Comparison of ENCODE assay signal across 10 cellular contexts in genomic region chr5:1293997-1294838, GRCh38. TPM values are rescaled to one million over a fixed set of nuclear protein-coding genes. Genes with fewer than 3 reads are reported as not detected.
DNase-seq lines count a peak whose midpoint lies in the region; ATAC-seq, FAIRE-seq and TF ChIP-seq lines count a peak whose summit lies in the region.
"Had no signal": no experiment of that assay in that cellular context is flagged by ENCODE, and none has a peak within 500 bp of the region (broad histone marks: within the 10 kb centered on the region; RNA-seq: fewer than 3 reads in every experiment).

No MANE protein-coding gene starts in this region.

- H3K36me3 ChIP-seq in A673 (ENCODE audit: insufficient read depth, low read length, poor library complexity, severe bottlenecking) (no peaks in the 10 kb centered on the region), ES-I3 (ENCODE audit: insufficient read depth, low read length) (no peaks in the 10 kb centered on the region), HepG2 (replicated peaks in 1 of 2; ENCODE audit: control insufficient read depth in 1 of 2, insufficient read depth in 2 of 2, low read length in 2 of 2) (no peaks in the 10 kb centered on the region)
- H3K36me3 ChIP-seq: transverse colon had no signal

- no peak for FAIRE-seq in HepG2 (lab: Jason Lieb, UNC)
- FAIRE-seq: keratinocyte had no signal

- H3K27me3 Mint-ChIP-seq in T-cell = no peaks in the 10 kb centered on the region
- peaks cover 12 to 35% of the 10 kb centered on the region in 2 donors for H3K27me3 Mint-ChIP-seq in effector memory CD8-positive, alpha-beta T cell

- ATAC-seq in T-cell (replicated peaks in 1 of 4) = peak; percentile 13 to 24 (median 18)
- peak; percentile 40 for ATAC-seq in HepG2
- ATAC-seq in GM19395 (IDR thresholded peaks at IDR 0.05; ENCODE audit: unreplicated experiment) = no peak
- no peak for ATAC-seq in HG03439 (IDR thresholded peaks at IDR 0.05; ENCODE audit: unreplicated experiment)
- ATAC-seq in effector memory CD8-positive, alpha-beta T cell (replicated peaks) = no peak
- no peak for ATAC-seq in GM21526 (IDR thresholded peaks at IDR 0.05; ENCODE audit: low FRiP score, unreplicated experiment)

- H3K27me3 ChIP-seq in A673 (replicated peaks; ENCODE audit: insufficient read depth, low read depth, low read length, poor library complexity) (no peaks in the 10 kb centered on the region), HepG2 (ENCODE audit: control insufficient read depth in 1 of 2, insufficient read depth in 2 of 2, low read length in 2 of 2) (peaks cover 9 to 34% of the 10 kb centered on the region in 2 experiments; a peak in 4 of 5 replicates)

- H3K36me3 Mint-ChIP-seq in T-cell = no peaks in the 10 kb centered on the region
- H3K36me3 Mint-ChIP-seq in effector memory CD8-positive, alpha-beta T cell (ENCODE audit: insufficient read depth) = no peaks in the 10 kb centered on the region

- TF ChIP-seq EP300 in HepG2 (IDR thresholded peaks at IDR 0.05; ENCODE audit: low read depth in 2 of 2, low read length in 2 of 2) (no peak), HepG2 (CRISPR knock-in tag; IDR thresholded peaks at IDR 0.05; ENCODE audit: borderline replicate concordance) (no peak)

- no peak for TF ChIP-seq POLR2A in HepG2 (IDR thresholded peaks at IDR 0.05; ENCODE audit: insufficient read depth in 1 of 2, low read depth in 2 of 2, low read length in 2 of 2)

- DNase-seq in A673 (ENCODE audit: low spot score) (no peak), T-cell (peak in 2 of 34 experiments; percentile 15 to 21), HepG2 (ENCODE audit: low spot score) (no peak)
- DNase-seq in effector memory CD8-positive, alpha-beta T cell = no peak

- no peaks in the 10 kb centered on the region for H3K79me2 ChIP-seq in HepG2 (ENCODE audit: insufficient read depth, low read length)

- no peak for TF ChIP-seq CTCF in A673 (conservative IDR thresholded peaks at IDR 0.05; ENCODE audit: low read depth, low read length)
- TF ChIP-seq CTCF in HepG2 (CRISPR knock-in tag; IDR thresholded peaks at IDR 0.05) = no peak

- POLR2A ChIA-PET in A673 (lab: Charles Lee; ENCODE audit: low non-redundant PET) = no interaction called here
- POLR2A ChIA-PET in T-cell (lab: Charles Lee) = interaction anchor here in 1 of 2 donors (0.5 kb wide), 1 partner anchor 25 kb away, joined by 4 read pairs; no protein-coding TSS in a partner anchor
- POLR2A ChIA-PET in HepG2 (lab: Yijun Ruan, JAX) = interaction anchor here (1.0 kb wide), 1 partner anchor 32 kb away, joined by 5 read pairs; no protein-coding TSS in a partner anchor

- H3K27ac Mint-ChIP-seq in T-cell = no peak overlapping the region
- no peak overlapping the region for H3K27ac Mint-ChIP-seq in effector memory CD8-positive, alpha-beta T cell

- peak overlapping the region; percentile 49 for H3K4me2 ChIP-seq in HepG2 (ENCODE audit: low read depth, low read length)

- H3K9me3 Mint-ChIP-seq in T-cell = no peaks in the 10 kb centered on the region
- H3K9me3 Mint-ChIP-seq in effector memory CD8-positive, alpha-beta T cell = no peaks in the 10 kb centered on the region

- BruUV-seq in A673 (replicated peaks; lab: Mats Ljungman, UMichigan) (no TSS peak), HepG2 (replicated peaks; lab: Mats Ljungman, UMichigan) (no TSS peak)

- H3K27ac ChIP-seq in A673 (ENCODE audit: low read depth, low read length, poor library complexity, severe bottlenecking) (no peak overlapping the region), HepG2 (ENCODE audit: extremely low read length, insufficient read depth, low read length) (no peak overlapping the region)
- H3K27ac ChIP-seq: transverse colon had no signal

- no peaks in the 10 kb centered on the region for H4K20me1 ChIP-seq in HepG2 (ENCODE audit: insufficient read depth, low read length)

- WGBS in HepG2 (ENCODE audit: low lambda C conversion rate) = 100% methylated on average over 5 of the region's 87 CpGs

- H3K9me3 ChIP-seq in A673 (ENCODE audit: low read depth, low read length, poor library complexity, severe bottlenecking) = no peaks in the 10 kb centered on the region
- no peaks in the 10 kb centered on the region for H3K9me3 ChIP-seq in ES-I3 (ENCODE audit: control insufficient read depth, insufficient read depth, low read length)
- no peaks in the 10 kb centered on the region for H3K9me3 ChIP-seq in HepG2 (ENCODE audit: low read length)
- H3K9me3 ChIP-seq: transverse colon had no signal

- CTCF ChIA-PET in A673 (lab: Charles Lee) = no interaction called here
- CTCF ChIA-PET in T-cell (lab: Charles Lee) = no interaction called here
- CTCF ChIA-PET in HepG2 (lab: Yijun Ruan, JAX; ENCODE audit: low intra/inter-chr PET ratio, low total read pairs) = no interaction called here

- H3K4me3 ChIP-seq in A673 (ENCODE audit: low read depth, low read length, poor library complexity, severe bottlenecking) (peak overlapping the region; percentile 50), HepG2 (replicated peaks in 1 of 3; ENCODE audit: insufficient read depth in 1 of 3, low read depth in 2 of 3, low read length in 3 of 3) (peak overlapping the region; percentile 40 to 68 (median 47); a peak in 4 of 6 replicates)

- H3K4me1 ChIP-seq in A673 (ENCODE audit: insufficient read depth, low read length, poor library complexity, severe bottlenecking) (peaks cover 5% of the 10 kb centered on the region), ES-I3 (ENCODE audit: insufficient read depth, low read length) (no peaks in the 10 kb centered on the region), HepG2 (ENCODE audit: insufficient read depth, low read length) (peaks cover 18% of the 10 kb centered on the region)

- no peak for TF ChIP-seq RAD21 in HepG2 (CRISPR knock-in tag; IDR thresholded peaks at IDR 0.05)

- H2AFZ ChIP-seq in HepG2 (ENCODE audit: low read length) = no peak overlapping the region

- intact Hi-C loops in A673 (cut with micrococcal nuclease; ENCODE audit: unreplicated experiment) (no loop called here), HepG2 (cut with micrococcal nuclease; ENCODE audit: unreplicated experiment) (no loop called here)

- peak overlapping the region in 1 of 3 donors; percentile 56 for H3K4me3 Mint-ChIP-seq in T-cell
- H3K4me3 Mint-ChIP-seq in effector memory CD8-positive, alpha-beta T cell = peak overlapping the region in 1 of 2 donors; percentile 46

- in situ Hi-C loops in HepG2 (cut with HindIII; ENCODE audit: extremely low pct_ligation_motif_present, low pct_unique_long_range_greater_than_20kb) = no loop called here

- H3K9ac ChIP-seq in ES-I3 (ENCODE audit: low read depth, low read length) = peak overlapping the region; percentile 75
- 0 out of 2 replicates have a peak overlapping the region, but pooled peaks have one; percentile 22 for H3K9ac ChIP-seq in HepG2 (ENCODE audit: insufficient read depth, low read depth, low read length)

- H3K4me1 Mint-ChIP-seq in T-cell = peaks cover 6 to 11% (median 6%) of the 10 kb centered on the region in 3 donors
- H3K4me1 Mint-ChIP-seq in effector memory CD8-positive, alpha-beta T cell (ENCODE audit: low read depth in 2 of 2) = peaks cover 1 to 2% of the 10 kb centered on the region in 2 donors

RNA-seq across cellular contexts. Expression of gene TERT, which starts 0.7 kb away (rescaled TPM):
- total RNA-seq in A673 (2021) (14.2 and 17.1 TPM in 2 replicates), T-cell (under 1 TPM; 0.09 to 0.70 (median 0.28) TPM), HepG2 (2016; rRNA removed; fragmentation: Illumina TruSeq; extraction: Trizol) (1.2 and 5.9 TPM in 2 replicates)
- total RNA-seq in HepG2 (2016; cell fraction: cytosol; rRNA removed; fragmentation: Illumina TruSeq; extraction: Trizol; ENCODE audit: low read depth) = 6.1 and 7.1 TPM in 2 replicates
- 1.7 and 5.8 TPM in 2 replicates for total RNA-seq in HepG2 (2016; cell fraction: insoluble cytoplasmic fraction; rRNA removed; fragmentation: Illumina TruSeq; extraction: Trizol)
- total RNA-seq in HepG2 (2016; cell fraction: membrane; rRNA removed; fragmentation: Illumina TruSeq; extraction: Trizol) = 3.3 and 3.7 TPM in 2 replicates
- total RNA-seq in HepG2 (2016; cell fraction: nucleus; rRNA removed; fragmentation: Illumina TruSeq; extraction: Trizol) = 7.1 and 8.7 TPM in 2 replicates
- 3.5 and 4.3 TPM in 2 replicates for polyA plus RNA-seq in HepG2 (2011; rRNA removed)
- 0.68 and 2.0 TPM in 2 replicates for polyA plus RNA-seq in HepG2 (2011; cell fraction: cytosol; rRNA removed)
- polyA plus RNA-seq in HepG2 (2011; cell fraction: nucleus; rRNA removed) = 28.2 and 42.3 TPM in 2 replicates
- polyA plus RNA-seq in HepG2 (2012) = 1.7 and 2.9 TPM in 2 replicates
- 0.62 and 0.99 TPM in 2 replicates for polyA plus RNA-seq in HepG2 (2016; cell fraction: cytosol; fragmentation: Illumina TruSeq; extraction: Trizol; ENCODE audit: low read depth)
- 1.6 and 2.5 TPM in 2 replicates for polyA plus RNA-seq in HepG2 (2016; cell fraction: insoluble cytoplasmic fraction; fragmentation: Illumina TruSeq; extraction: Trizol; ENCODE audit: low read depth)
- polyA plus RNA-seq in HepG2 (2016; cell fraction: membrane; fragmentation: Illumina TruSeq; extraction: Trizol; ENCODE audit: low read depth) = 1.4 and 1.5 TPM in 2 replicates
- polyA plus RNA-seq in HepG2 (2016; cell fraction: nucleus; fragmentation: Illumina TruSeq; extraction: Trizol; ENCODE audit: insufficient read depth, low read depth) = 24.5 and 26.8 TPM in 2 replicates
- polyA minus RNA-seq in HepG2 (2011; rRNA and poly(A)+ RNA removed; ENCODE audit: low replicate concordance) = 0.30 and 3.4 TPM in 2 replicates
- polyA minus RNA-seq in HepG2 (2011; cell fraction: cytosol; rRNA and poly(A)+ RNA removed) = 1.9 and 2.0 TPM in 2 replicates
- 4.0 and 6.4 TPM in 2 replicates for polyA minus RNA-seq in HepG2 (2011; cell fraction: nucleus; rRNA and poly(A)+ RNA removed)
- total RNA-seq: transverse colon had no signal
- polyA plus RNA-seq: keratinocyte had no signal

RNA-seq across cellular contexts. Expression of gene CLPTM1L, which starts 50.7 kb away (rescaled TPM):
- total RNA-seq in A673 (2021) (128 and 146 TPM in 2 replicates), T-cell (10 to 100 TPM; 70.9 to 91.0 (median 82.1) TPM), HepG2 (2016; rRNA removed; fragmentation: Illumina TruSeq; extraction: Trizol) (65.4 and 124 TPM in 2 replicates)
- total RNA-seq in HepG2 (2016; cell fraction: cytosol; rRNA removed; fragmentation: Illumina TruSeq; extraction: Trizol; ENCODE audit: low read depth) = 165 and 166 TPM in 2 replicates
- 72.1 and 131 TPM in 2 replicates for total RNA-seq in HepG2 (2016; cell fraction: insoluble cytoplasmic fraction; rRNA removed; fragmentation: Illumina TruSeq; extraction: Trizol)
- 271 and 285 TPM in 2 replicates for total RNA-seq in HepG2 (2016; cell fraction: membrane; rRNA removed; fragmentation: Illumina TruSeq; extraction: Trizol)
- total RNA-seq in HepG2 (2016; cell fraction: nucleus; rRNA removed; fragmentation: Illumina TruSeq; extraction: Trizol) = 76.4 and 77.0 TPM in 2 replicates
- polyA plus RNA-seq in HepG2 (2011; rRNA removed) = 80.3 and 99.3 TPM in 2 replicates
- 102 and 119 TPM in 2 replicates for polyA plus RNA-seq in HepG2 (2011; cell fraction: cytosol; rRNA removed)
- 99.8 and 103 TPM in 2 replicates for polyA plus RNA-seq in HepG2 (2011; cell fraction: nucleus; rRNA removed)
- polyA plus RNA-seq in HepG2 (2012) = 43.6 and 60.3 TPM in 2 replicates
- 124 and 168 TPM in 2 replicates for polyA plus RNA-seq in HepG2 (2016; cell fraction: cytosol; fragmentation: Illumina TruSeq; extraction: Trizol; ENCODE audit: low read depth)
- polyA plus RNA-seq in HepG2 (2016; cell fraction: insoluble cytoplasmic fraction; fragmentation: Illumina TruSeq; extraction: Trizol; ENCODE audit: low read depth) = 83.6 and 94.2 TPM in 2 replicates
- polyA plus RNA-seq in HepG2 (2016; cell fraction: membrane; fragmentation: Illumina TruSeq; extraction: Trizol; ENCODE audit: low read depth) = 184 and 217 TPM in 2 replicates
- 147 and 155 TPM in 2 replicates for polyA plus RNA-seq in HepG2 (2016; cell fraction: nucleus; fragmentation: Illumina TruSeq; extraction: Trizol; ENCODE audit: insufficient read depth, low read depth)
- polyA minus RNA-seq in HepG2 (2011; rRNA and poly(A)+ RNA removed; ENCODE audit: low replicate concordance) = 281 and 712 TPM in 2 replicates
- polyA minus RNA-seq in HepG2 (2011; cell fraction: cytosol; rRNA and poly(A)+ RNA removed) = 45.2 and 56.5 TPM in 2 replicates
- polyA minus RNA-seq in HepG2 (2011; cell fraction: nucleus; rRNA and poly(A)+ RNA removed) = 37.0 and 46.2 TPM in 2 replicates

Comparison
In these comparisons a context has a peak if more than half of its experiments do, and no peak if none do; other contexts are left out.
1. ATAC-seq: peak in T-cell (4 of 4) and HepG2 (single experiment); none in GM19395 (single experiment), HG03439 (single experiment), effector memory CD8-positive, alpha-beta T cell (single experiment) and GM21526 (single experiment).